Comparison of ENCODE assay signal across 27 cellular contexts in the genomic region with DNA sequence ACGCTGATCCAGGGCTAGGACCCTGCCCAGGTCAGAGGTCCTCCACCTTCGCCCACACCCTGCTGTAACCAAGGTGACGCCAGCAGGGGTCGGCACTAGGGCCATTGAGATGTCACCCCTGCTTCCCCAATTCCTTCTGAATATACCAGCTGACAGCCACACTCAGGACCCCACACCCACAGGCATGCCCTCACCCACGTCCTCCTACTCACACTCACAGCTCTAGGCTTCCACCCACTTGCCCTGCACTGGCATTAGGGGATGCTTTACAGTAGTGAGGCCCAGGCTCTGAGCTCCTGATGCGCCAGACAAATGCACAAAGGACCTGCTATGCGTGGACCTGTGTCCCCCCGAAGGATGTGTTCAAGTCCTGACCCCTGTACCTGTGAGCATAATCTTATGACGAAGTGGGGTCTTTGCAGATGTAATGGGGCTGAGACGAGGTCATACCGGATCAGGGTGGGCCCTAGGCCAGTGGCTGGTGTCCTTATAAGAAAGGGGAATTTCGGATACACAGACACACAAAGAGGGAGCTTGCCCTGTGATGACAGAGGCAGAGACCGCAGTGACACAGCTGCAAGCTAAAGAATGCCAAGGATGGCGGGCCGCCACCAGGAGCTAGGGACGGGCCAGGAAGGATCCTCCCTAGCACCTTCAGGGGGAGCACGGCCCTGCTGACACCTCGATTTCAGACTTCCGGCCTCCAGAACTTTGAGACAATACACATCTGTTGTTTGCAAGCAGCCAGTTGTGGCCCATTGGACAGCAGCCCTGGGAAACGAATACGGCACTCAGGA. TPM values are rescaled to one million over a fixed set of nuclear protein-coding genes. Genes with fewer than 3 reads are reported as not detected.
DNase-seq lines count a peak whose midpoint lies in the region; FAIRE-seq and TF ChIP-seq lines count a peak whose summit lies in the region.
"Had no signal": no experiment of that assay in that cellular context is flagged by ENCODE, and none has a peak within 500 bp of the region (broad histone marks: within the 10 kb centered on the region; RNA-seq: fewer than 3 reads in every experiment).

No MANE protein-coding gene starts in this region.

- TF ChIP-seq EP300 in H1 (IDR thresholded peaks at IDR 0.05; ENCODE audit: borderline replicate concordance in 1 of 2, low read depth in 2 of 2, low read length in 2 of 2): no peak

- H3K9ac ChIP-seq in H9 (ENCODE audit: extremely low read depth, insufficient read length, low read length): no peak overlapping the region
- H3K9ac ChIP-seq in H1 (replicated peaks in 1 of 4; ENCODE audit: extremely low read depth in 1 of 4, low read depth in 3 of 4, low read length in 3 of 4): no peak overlapping the region

- no CpG with 5 or more reads among the region's 21 CpGs for WGBS in H9 (ENCODE audit: extremely low coverage, insufficient read length, low lambda C conversion rate)
- WGBS in H1 (ENCODE audit: extremely low coverage in 1 of 2, insufficient coverage in 1 of 2, insufficient read length in 1 of 2, insufficient replicate concordance in 2 of 2, low coverage in 1 of 2, low lambda C conversion rate in 2 of 2, missing lambda C conversion rate in 1 of 2), 2 experiments: 90% methylated on average over 20 of the region's 21 CpGs; no CpG with 5 or more reads in 1 of the 2 experiments

- no peak overlapping the region for H2BK20ac ChIP-seq in H9 (ENCODE audit: low read depth, low read length, poor library complexity, severe bottlenecking)
- no peak overlapping the region for H2BK20ac ChIP-seq in H1 (ENCODE audit: low read length)

- no peak overlapping the region for H3K4me3 Mint-ChIP-seq in H9
- H3K4me3 Mint-ChIP-seq: CD4-positive, CD25-positive, alpha-beta regulatory T cell had no signal

- H3K27ac ChIP-seq in H9 (ENCODE audit: insufficient read length, low read depth, low read length): no peak overlapping the region
- no peak overlapping the region for H3K27ac ChIP-seq in H1 (ENCODE audit: low read depth, low read length)
- H3K27ac ChIP-seq in osteoblast (ENCODE audit: low read depth, low read length): no peak overlapping the region
- H3K27ac ChIP-seq: PC-9, SK-N-MC had no signal

- H3T11ph ChIP-seq in H9 (ENCODE audit: low read length): no peak overlapping the region

- CTCF ChIA-PET in H1 (lab: Charles Lee; ENCODE audit: partially characterized antibody): interaction anchor here (0.7 to 5.1 kb wide), 9 partner anchors 8 to 124 kb away, joined by 3 to 38 read pairs (median 4); partner anchors contain the start of gene WNT11

- H3K9me3 ChIP-seq in H9 (ENCODE audit: control insufficient read depth, low read depth, low read length) (no peaks in the 10 kb centered on the region), H1 (ENCODE audit: insufficient read depth in 2 of 2, low read depth in 1 of 2, low read length in 1 of 2) (no peaks in the 10 kb centered on the region), osteoblast (ENCODE audit: low read depth, low read length) (no peaks in the 10 kb centered on the region)

- no peaks in the 10 kb centered on the region for H3K36me3 Mint-ChIP-seq in H9 (ENCODE audit: insufficient read depth in 1 of 3, low read depth in 3 of 3)
- H3K36me3 Mint-ChIP-seq: CD4-positive, CD25-positive, alpha-beta regulatory T cell had no signal

- TF ChIP-seq POLR2A in H1 (IDR thresholded peaks at IDR 0.05; ENCODE audit: control extremely low read depth in 1 of 2, low read depth in 2 of 2, low read length in 2 of 2): no peak

- H2BK5ac ChIP-seq in H9 (ENCODE audit: insufficient read length, low read length): no peak overlapping the region
- peak overlapping the region; percentile 15; the same call in 1 of the 2 replicates for H2BK5ac ChIP-seq in H1 (ENCODE audit: low read depth, low read length)

- H3K23me2 ChIP-seq in H9 (ENCODE audit: insufficient read length, low read depth, low read length, poor library complexity, severe bottlenecking) (peaks cover 4% of the 10 kb centered on the region), H1 (ENCODE audit: low read depth, low read length) (no peaks in the 10 kb centered on the region)

- H3K4me2 ChIP-seq in H9 (ENCODE audit: insufficient read depth, insufficient read length, low read length) (no peak overlapping the region), H1 (ENCODE audit: insufficient read depth in 1 of 2, low read depth in 2 of 2, low read length in 2 of 2) (no peak overlapping the region), osteoblast (ENCODE audit: insufficient read depth, low read length) (no peak overlapping the region)
- H3K4me2 ChIP-seq: PC-9 had no signal

- no peak overlapping the region for H2BK120ac ChIP-seq in H9 (ENCODE audit: low read depth, low read length, poor library complexity, severe bottlenecking)
- no peak overlapping the region for H2BK120ac ChIP-seq in H1 (replicated peaks; ENCODE audit: low read depth, low read length)

- H4K8ac ChIP-seq in H9 (replicated peaks; ENCODE audit: insufficient read length, low read depth, low read length) (no peak overlapping the region), H1 (ENCODE audit: extremely low read depth, insufficient read depth, low read length) (no peak overlapping the region)

- H3K4me1 ChIP-seq in H9 (ENCODE audit: insufficient read depth, low read length): no peaks in the 10 kb centered on the region
- peaks cover 0 to 10% (median 0%) of the 10 kb centered on the region in 4 experiments; a peak in 1 of 7 replicates for H3K4me1 ChIP-seq in H1 (replicated peaks in 1 of 4; ENCODE audit: control insufficient read depth in 3 of 4, insufficient read depth in 4 of 4, low read length in 3 of 4)
- H3K4me1 ChIP-seq in osteoblast (ENCODE audit: insufficient read depth, low read length): no peaks in the 10 kb centered on the region

- H3K4me1 Mint-ChIP-seq in H9: peaks cover 0 to 3% of the 10 kb centered on the region in 2 experiments; a peak in 2 of 4 replicates
- H3K4me1 Mint-ChIP-seq: CD4-positive, CD25-positive, alpha-beta regulatory T cell; IgD-negative memory B cell had no signal

- peak overlapping the region; percentile 41; the same call in 1 of the 2 replicates for H3K14ac ChIP-seq in H9 (ENCODE audit: insufficient read depth, low read length)
- H3K14ac ChIP-seq in H1 (ENCODE audit: insufficient read length): no peak overlapping the region

- H3K27me3 Mint-ChIP-seq in H9 (ENCODE audit: low read depth): peaks cover 26% of the 10 kb centered on the region

- no peak overlapping the region for H2AFZ ChIP-seq in H9 (ENCODE audit: low read length)
- H2AFZ ChIP-seq in H1 (ENCODE audit: low read length): no peak overlapping the region
- no peak overlapping the region for H2AFZ ChIP-seq in osteoblast (ENCODE audit: low read length)
- H2AFZ ChIP-seq: PC-9 had no signal

- H3K23ac ChIP-seq in H9 (ENCODE audit: insufficient read length, low read depth, low read length) (no peak overlapping the region), H1 (ENCODE audit: insufficient read length) (no peak overlapping the region)

- H4K91ac ChIP-seq in H9 (ENCODE audit: insufficient read length, low read depth, low read length) (no peak overlapping the region), H1 (replicated peaks; ENCODE audit: insufficient read length, low read length) (no peak overlapping the region)

- H2BK15ac ChIP-seq in H9 (ENCODE audit: low read depth, low read length) (no peak overlapping the region), H1 (ENCODE audit: low read length) (no peak overlapping the region)

- peak overlapping the region in 1 of 3 experiments; percentile 77; a peak in 1 of 7 replicates for H3K27ac Mint-ChIP-seq in H9
- H3K27ac Mint-ChIP-seq: CD4-positive, CD25-positive, alpha-beta regulatory T cell; IgD-negative memory B cell had no signal

- H4K5ac ChIP-seq in H9 (ENCODE audit: insufficient read length, low read depth, low read length): no peak overlapping the region
- no peak overlapping the region for H4K5ac ChIP-seq in H1 (ENCODE audit: insufficient read length, low read depth, low read length)

- H3K9me3 Mint-ChIP-seq in H9: no peaks in the 10 kb centered on the region
- H3K9me3 Mint-ChIP-seq: CD4-positive, CD25-positive, alpha-beta regulatory T cell; IgD-negative memory B cell had no signal

- H3K79me1 ChIP-seq in H9 (ENCODE audit: insufficient read depth, low read depth, low read length, poor library complexity, severe bottlenecking): no peaks in the 10 kb centered on the region
- no peaks in the 10 kb centered on the region for H3K79me1 ChIP-seq in H1 (ENCODE audit: low read depth, low read length)

- H3K27me3 ChIP-seq in H9 (ENCODE audit: insufficient read depth, low read length) (no peaks in the 10 kb centered on the region), H1 (replicated peaks in 1 of 4; ENCODE audit: control insufficient read depth in 3 of 4, extremely low read depth in 1 of 4, insufficient read depth in 3 of 4, low read length in 3 of 4) (no peaks in the 10 kb centered on the region), osteoblast (ENCODE audit: insufficient read depth, low read length) (peaks cover 2% of the 10 kb centered on the region)

- H3K79me2 ChIP-seq in H9 (ENCODE audit: insufficient read depth, low read length): no peaks in the 10 kb centered on the region
- no peaks in the 10 kb centered on the region for H3K79me2 ChIP-seq in H1 (ENCODE audit: control insufficient read depth in 1 of 2, insufficient read depth in 2 of 2, low read length in 2 of 2)
- H3K79me2 ChIP-seq in osteoblast (ENCODE audit: insufficient read depth, low read length): no peaks in the 10 kb centered on the region

- H4K20me1 ChIP-seq in H9 (ENCODE audit: control insufficient read depth, insufficient read depth, insufficient read length) (no peaks in the 10 kb centered on the region), H1 (replicated peaks in 1 of 2; ENCODE audit: control insufficient read depth in 1 of 2, insufficient read depth in 2 of 2, low read length in 2 of 2) (peaks cover 0 to 4% of the 10 kb centered on the region in 2 experiments), osteoblast (ENCODE audit: insufficient read depth, low read length) (no peaks in the 10 kb centered on the region)

- H3K36me3 ChIP-seq in H1 (ENCODE audit: control insufficient read depth in 2 of 4, insufficient read depth in 4 of 4, low read length in 3 of 4) (no peaks in the 10 kb centered on the region), osteoblast (ENCODE audit: insufficient read depth, low read length) (no peaks in the 10 kb centered on the region)

- no peak overlapping the region for H3K18ac ChIP-seq in H9 (ENCODE audit: insufficient read length, low read depth, low read length)
- no peak overlapping the region for H3K18ac ChIP-seq in H1 (ENCODE audit: extremely low read depth, low read length)

- no peak for TF ChIP-seq RAD21 in H1 (IDR thresholded peaks at IDR 0.05 in 1 of 2, conservative IDR thresholded peaks at IDR 0.05 in 1 of 2; ENCODE audit: low read depth in 2 of 2, low read length in 2 of 2)

- H2BK12ac ChIP-seq in H9 (ENCODE audit: insufficient read length, low read depth, low read length): no peak overlapping the region
- H2BK12ac ChIP-seq in H1 (ENCODE audit: low read depth, low read length): no peak overlapping the region

- H2AK5ac ChIP-seq in H9 (ENCODE audit: insufficient read length, low read length): no peak overlapping the region
- 0 out of 2 replicates have a peak overlapping the region, but pooled peaks have one; percentile 53 for H2AK5ac ChIP-seq in H1 (ENCODE audit: low read depth, low read length)

- TF ChIP-seq CTCF in AG10803 (conservative IDR thresholded peaks at IDR 0.05; ENCODE audit: low read length) (no peak), H9 (conservative IDR thresholded peaks at IDR 0.05) (no peak), H1 (IDR thresholded peaks at IDR 0.05; ENCODE audit: control extremely low read depth in 1 of 3, insufficient read depth in 1 of 3, low read depth in 1 of 3, low read length in 3 of 3) (no peak), osteoblast (IDR thresholded peaks at IDR 0.05; ENCODE audit: extremely low read depth, low read depth, low read length) (no peak)

- POLR2A ChIA-PET in H1 (lab: Charles Lee; ENCODE audit: partially characterized antibody): interaction anchor here (1.1 to 1.7 kb wide), 2 partner anchors 13 to 16 kb away, joined by 3 to 4 read pairs; no protein-coding TSS in a partner anchor

- no peak for FAIRE-seq in H1 (lab: Jason Lieb, UNC)
- FAIRE-seq: A204.1, GM12891 had no signal

- H3K4me3 ChIP-seq in AG10803 (ENCODE audit: low read length) (no peak overlapping the region), H1 (ENCODE audit: extremely low read depth in 1 of 4, insufficient read depth in 2 of 4, low read depth in 3 of 4, low read length in 4 of 4) (no peak overlapping the region), osteoblast (ENCODE audit: insufficient read depth, low read length) (no peak overlapping the region)
- H3K4me3 ChIP-seq: PC-9, SK-N-MC had no signal

- H3K4ac ChIP-seq in H9 (ENCODE audit: low read depth, low read length) (no peak overlapping the region), H1 (replicated peaks; ENCODE audit: insufficient read length, low read depth, low read length) (no peak overlapping the region)

- DNase-seq in AG10803 (ENCODE audit: low read depth) (peak; percentile 52), H9 (no peak), H1 (ENCODE audit: low read depth in 1 of 2, low spot score in 2 of 2) (no peak), osteoblast (ENCODE audit: insufficient read length, low spot score, missing footprints) (peak; percentile 43), SHP77 (lab: John Stamatoyannopoulos, UW) (no peak), KG1 (lab: John Stamatoyannopoulos, UW) (no peak)
- DNase-seq in activated CD4-positive, alpha-beta T cell treated with anti-CD3 and anti-CD28 coated beads, Interleukin-2, amount 50 U/mL, for 4 hours: no peak
- DNase-seq: CD4-positive, CD25-positive, alpha-beta regulatory T cell; COR-L47; DMS 273 treated with DMSO at 0.1 percent for 48 hours; DND-41; Kasumi-1; NCI-H1417; NCI-H1694 treated with DMSO at 0.1 percent for 48 hours; NCI-H2081 treated with DMSO at 0.1 percent for 48 hours; NCI-H2171 treated with DMSO at 0.1 percent for 48 hours; NCI-H446; NCI-H526; PC-9; RPMI8226; SHP77 treated with DMSO at 0.1 percent for 48 hours had no signal

- H3K56ac ChIP-seq in H9 (ENCODE audit: insufficient read length, low read depth, low read length) (no peak overlapping the region), H1 (replicated peaks; ENCODE audit: insufficient read length, low read depth, low read length) (no peak overlapping the region)

RNA-seq across cellular contexts. Expression of gene WNT11, which starts 11.2 kb away (rescaled TPM):
- total RNA-seq in H9 (2021): 0.18 TPM in 1 of 2 replicates, not detected in the other
- total RNA-seq in H1 (2021; fragmentation: NEBNext Ultra II Directional; extraction: Animal tissue kit (Norgen Biotek cat#: 25700)): 0.45 TPM in 1 of 2 replicates, not detected in the other
- 0.11 and 0.22 TPM in 2 replicates for polyA plus RNA-seq in H1 (2011; rRNA removed)
- 0.16 TPM for polyA plus RNA-seq in H1 (2011; cell fraction: cytosol; rRNA removed)
- polyA plus RNA-seq in H1 (2011; cell fraction: nucleus; rRNA removed): 0.14 TPM
- polyA plus RNA-seq in H1 (2012, experiment 1 of 2): 0.08 to 0.16 TPM (median 0.09 TPM) in 3 of 4 replicates, not detected in the other
- polyA plus RNA-seq in H1 (2012, experiment 2 of 2): not detected
- polyA plus RNA-seq in H1 (2013, experiment 1 of 2): 0.10 TPM
- 0.15 TPM for polyA plus RNA-seq in H1 (2013, experiment 2 of 2)
- polyA minus RNA-seq in H1 (2011; rRNA and poly(A)+ RNA removed): not detected in 2 replicates
- polyA minus RNA-seq in H1 (2011; cell fraction: cytosol; rRNA and poly(A)+ RNA removed): not detected
- not detected for polyA minus RNA-seq in H1 (2011; cell fraction: nucleus; rRNA and poly(A)+ RNA removed)
- total RNA-seq in osteoblast: under 0.01 and 0.36 TPM in 2 replicates
- total RNA-seq: CD4-positive, CD25-positive, alpha-beta regulatory T cell; H4; MCF 10A; PC-9 had no signal
- polyA plus RNA-seq: IgD-negative memory B cell had no signal

Comparison
In these comparisons a context has a peak if more than half of its experiments do, and no peak if none do; other contexts are left out.
1. DNase-seq: peak in AG10803 (single experiment) and osteoblast (single experiment); none in H9 (single experiment), H1 (0 of 2), SHP77 (0 of 2), activated CD4-positive, alpha-beta T cell treated with anti-CD3 and anti-CD28 coated beads, Interleukin-2, amount 50 U/mL, for 4 hours (0 of 2) and KG1 (single experiment).